ENCODE assay signal across 1 cellular context in genomic region chr14:23566782-23567185, GRCh38.
TF ChIP-seq lines count a peak whose summit lies in the region.

No MANE protein-coding gene starts in this region.

TF ChIP-seq in HCT116, 20 proteins besides CTCF, POLR2A, EP300 and RAD21:
- no peak for TF ChIP-seq ZBTB33 (IDR thresholded peaks at IDR 0.05; ENCODE audit: extremely low read depth, insufficient replicate concordance, low read length)
- TF ChIP-seq MAX (IDR thresholded peaks at IDR 0.05), result peak; percentile 58; the same call in 1 of the 2 replicates
- no peak for TF ChIP-seq FOSL1 (IDR thresholded peaks at IDR 0.05; ENCODE audit: low read depth)
- no peak for TF ChIP-seq SP1 (IDR thresholded peaks at IDR 0.05; ENCODE audit: low read depth)
- no peak for TF ChIP-seq SRF (IDR thresholded peaks at IDR 0.05; ENCODE audit: low read depth)
- TF ChIP-seq TCF7L2 (IDR thresholded peaks at IDR 0.05; ENCODE audit: borderline replicate concordance, extremely low read depth, insufficient read depth, insufficient read length), result no peak
TF ChIP-seq in HCT116: peak in this region for 1.
